ENCODE assay signal across 14 cellular contexts in the genomic region with DNA sequence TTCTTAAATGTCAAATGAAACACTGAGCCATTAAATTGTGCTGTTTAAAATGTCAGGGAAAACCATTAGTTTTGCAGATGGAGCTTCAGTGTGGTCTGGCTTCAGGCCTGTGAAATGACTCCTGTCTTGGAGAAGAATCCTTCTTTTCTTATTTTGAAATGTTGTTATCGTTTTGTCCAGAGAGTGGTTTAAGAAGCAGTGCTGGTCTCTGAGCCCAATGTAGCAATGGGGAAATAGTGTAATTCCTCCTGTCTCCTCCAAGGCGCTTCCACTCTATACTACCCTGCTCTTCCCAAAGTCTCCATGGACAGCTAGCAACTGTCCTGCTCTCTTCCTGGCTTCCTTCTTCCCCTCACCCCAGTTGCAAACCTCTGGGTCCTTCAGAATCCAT.
A peak's percentile ranks its signal among the peaks of the same experiment; 100 is the strongest.
DNase-seq lines count a peak whose midpoint lies in the region; ATAC-seq, FAIRE-seq and TF ChIP-seq lines count a peak whose summit lies in the region.
"Had no signal": no experiment of that assay in that cellular context is flagged by ENCODE, and none has a peak within 500 bp of the region (broad histone marks: within the 10 kb centered on the region; RNA-seq: fewer than 3 reads in every experiment).

No MANE protein-coding gene starts in this region.

- no peaks in the 10 kb centered on the region for H3K9me3 ChIP-seq in A549
- H3K9me3 ChIP-seq in Karpas-422 (ENCODE audit: low read length), result no peaks in the 10 kb centered on the region
- H3K9me3 ChIP-seq in muscle layer of duodenum (ENCODE audit: control insufficient read depth in 1 of 2, low read length in 2 of 2), result no peaks in the 10 kb centered on the region
- H3K9me3 ChIP-seq: upper lobe of right lung had no signal

- H3K4me3 Mint-ChIP-seq in chondrocyte (ENCODE audit: unreplicated experiment), result no peak overlapping the region

- no peaks in the 10 kb centered on the region for H3K36me3 Mint-ChIP-seq in chondrocyte (ENCODE audit: low read depth)

- H3K36me3 ChIP-seq in Karpas-422 (ENCODE audit: insufficient read depth, low read length), result no peaks in the 10 kb centered on the region
- peaks cover 0 to 4% of the 10 kb centered on the region in 2 donors for H3K36me3 ChIP-seq in muscle layer of duodenum (ENCODE audit: control insufficient read depth in 1 of 2, insufficient read depth in 2 of 2, low read length in 2 of 2)
- H3K36me3 ChIP-seq: HAP-1, upper lobe of right lung had no signal

- TF ChIP-seq CTCF in A549 (IDR thresholded peaks at IDR 0.05) (no peak), chondrocyte (IDR thresholded peaks at IDR 0.05) (no peak), RWPE1 (conservative IDR thresholded peaks at IDR 0.05; ENCODE audit: low read depth) (no peak)

- no peaks in the 10 kb centered on the region for H3K27me3 ChIP-seq in Karpas-422 (ENCODE audit: low read length)
- no peaks in the 10 kb centered on the region for H3K27me3 ChIP-seq in muscle layer of duodenum (ENCODE audit: low read depth, low read length)
- H3K27me3 ChIP-seq: upper lobe of right lung had no signal

- FAIRE-seq in A549 (lab: Jason Lieb, UNC), result no peak

- H3K79me2 ChIP-seq in Karpas-422 (ENCODE audit: low read length), result no peaks in the 10 kb centered on the region

- CTCF ChIA-PET in A549 (lab: Yijun Ruan, JAX), result interaction anchor here (1.2 to 13.0 kb wide), 3 partner anchors 9 to 65 kb away, joined by 3 to 85 read pairs (median 6); no protein-coding TSS in a partner anchor
- CTCF ChIA-PET in RWPE1 (lab: Yijun Ruan, JAX), result no interaction called here

- POLR2A ChIA-PET in A549 (lab: Yijun Ruan, JAX) (interaction anchor here (0.7 kb wide), 1 partner anchor 68 kb away, joined by 3 read pairs; no protein-coding TSS in a partner anchor), RWPE1 (lab: Yijun Ruan, JAX; ENCODE audit: low non-redundant PET) (no interaction called here)

- H3K9me3 Mint-ChIP-seq in chondrocyte (ENCODE audit: low read depth), result no peaks in the 10 kb centered on the region

- peaks cover 42% of the 10 kb centered on the region for H3K4me1 Mint-ChIP-seq in chondrocyte (ENCODE audit: low read depth)

- peaks cover 45% of the 10 kb centered on the region for H3K4me1 ChIP-seq in A549
- H3K4me1 ChIP-seq in Karpas-422 (ENCODE audit: low read length), result peaks cover 73% of the 10 kb centered on the region
- peaks cover 23 to 24% of the 10 kb centered on the region in 2 donors for H3K4me1 ChIP-seq in muscle layer of duodenum (ENCODE audit: control insufficient read depth in 1 of 2, insufficient read depth in 2 of 2, low read length in 2 of 2)
- H3K4me1 ChIP-seq: HAP-1 had no signal

- no peak overlapping the region for H3K4me3 ChIP-seq in A549
- peak overlapping the region; percentile 33; the same call in 1 of the 2 replicates for H3K4me3 ChIP-seq in Karpas-422 (ENCODE audit: low read length)
- no peak overlapping the region for H3K4me3 ChIP-seq in muscle layer of duodenum (ENCODE audit: low read depth in 1 of 2, low read length in 2 of 2)
- H3K4me3 ChIP-seq: HAP-1, upper lobe of right lung had no signal

- peak; percentile 40 to 62; a peak in 4 of 6 replicates for ATAC-seq in A549
- ATAC-seq: upper lobe of right lung had no signal

- TF ChIP-seq POLR2A in A549 (IDR thresholded peaks at IDR 0.05; ENCODE audit: low read length), result no peak

- TF ChIP-seq EP300 in A549 (IDR thresholded peaks at IDR 0.05), result no peak

- no peaks in the 10 kb centered on the region for H3K27me3 Mint-ChIP-seq in chondrocyte (ENCODE audit: low read depth)

- H3K9ac ChIP-seq in Karpas-422 (ENCODE audit: low read length), result peak overlapping the region; percentile 29; the same call in 1 of the 2 replicates

- H3K27ac Mint-ChIP-seq in chondrocyte (ENCODE audit: unreplicated experiment), result peak overlapping the region; percentile 96

- H3K4me2 ChIP-seq in A549 (no peak overlapping the region), Karpas-422 (ENCODE audit: low read depth, low read length, poor library complexity, severe bottlenecking) (peak overlapping the region; percentile 59)

- H2AFZ ChIP-seq in Karpas-422 (ENCODE audit: low read length), result peak overlapping the region; percentile 69; the same call in 1 of the 2 replicates

- peak overlapping the region; percentile 66 to 75; a peak in 4 of 6 replicates for H3K27ac ChIP-seq in A549
- peak overlapping the region; percentile 68 for H3K27ac ChIP-seq in Karpas-422 (ENCODE audit: low read length)
- H3K27ac ChIP-seq in muscle layer of duodenum (ENCODE audit: low read length), result peak overlapping the region; percentile 82
- no peak overlapping the region for H3K27ac ChIP-seq in RWPE1
- H3K27ac ChIP-seq: upper lobe of right lung had no signal

- 92% methylated on average over 2 of the region's 2 CpGs for WGBS in A549 (ENCODE audit: missing lambda C conversion rate)

- no peaks in the 10 kb centered on the region for H3K9me2 ChIP-seq in Karpas-422 (replicated peaks; ENCODE audit: insufficient read depth, low read length)

- DNase-seq in A549 (ENCODE audit: low read depth in 1 of 2, low spot score in 1 of 2), result no peak
- DNase-seq in Karpas-422, result no peak
- no peak for DNase-seq in chondrocyte (ENCODE audit: low spot score)
- DNase-seq in NAMALWA (ENCODE audit: low spot score), result no peak
- DNase-seq in SK-N-DZ (ENCODE audit: low spot score), result no peak
- DNase-seq in NCI-H82 (lab: John Stamatoyannopoulos, UW), result no peak
- no peak for DNase-seq in RWPE1 (ENCODE audit: low spot score)
- DNase-seq: ACHN; activated CD8-positive, alpha-beta memory T cell treated with anti-CD3 and anti-CD28 coated beads, Interleukin-2, amount 50 U/mL, for 48 hours; NCI-H1048; SIG-M5; upper lobe of right lung had no signal

- no peak for TF ChIP-seq RAD21 in A549 (conservative IDR thresholded peaks at IDR 0.05 in 1 of 2, IDR thresholded peaks at IDR 0.05 in 1 of 2)

- no peaks in the 10 kb centered on the region for H4K20me1 ChIP-seq in Karpas-422 (ENCODE audit: insufficient read depth, low read depth, low read length)

TF ChIP-seq in A549, 52 proteins besides CTCF, POLR2A, EP300 and RAD21 (continues in another document):
- no peak for TF ChIP-seq CHD4 (IDR thresholded peaks at IDR 0.05; ENCODE audit: borderline replicate concordance)
- no peak for TF ChIP-seq NPAS2 (CRISPR knock-in tag; IDR thresholded peaks at IDR 0.05; ENCODE audit: borderline replicate concordance)
- TF ChIP-seq, protein P1, sequence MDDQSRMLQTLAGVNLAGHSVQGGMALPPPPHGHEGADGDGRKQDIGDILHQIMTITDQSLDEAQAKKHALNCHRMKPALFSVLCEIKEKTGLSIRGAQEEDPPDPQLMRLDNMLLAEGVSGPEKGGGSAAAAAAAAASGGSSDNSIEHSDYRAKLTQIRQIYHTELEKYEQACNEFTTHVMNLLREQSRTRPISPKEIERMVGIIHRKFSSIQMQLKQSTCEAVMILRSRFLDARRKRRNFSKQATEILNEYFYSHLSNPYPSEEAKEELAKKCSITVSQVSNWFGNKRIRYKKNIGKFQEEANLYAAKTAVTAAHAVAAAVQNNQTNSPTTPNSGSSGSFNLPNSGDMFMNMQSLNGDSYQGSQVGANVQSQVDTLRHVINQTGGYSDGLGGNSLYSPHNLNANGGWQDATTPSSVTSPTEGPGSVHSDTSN (IDR thresholded peaks at IDR 0.05), result no peak
- no peak for TF ChIP-seq CBX8 (IDR thresholded peaks at IDR 0.05)
- no peak for TF ChIP-seq HDAC2 (IDR thresholded peaks at IDR 0.05)
- TF ChIP-seq HOXB5 (CRISPR knock-in tag; IDR thresholded peaks at IDR 0.05), result no peak
- TF ChIP-seq TFCP2L1 (CRISPR knock-in tag; IDR thresholded peaks at IDR 0.05), result no peak
- TF ChIP-seq MAZ (IDR thresholded peaks at IDR 0.05; ENCODE audit: borderline replicate concordance, low read depth, low read length), result no peak
- no peak for TF ChIP-seq ZC3H11A (IDR thresholded peaks at IDR 0.05)
- no peak for TF ChIP-seq FOSL2 (IDR thresholded peaks at IDR 0.05)
- TF ChIP-seq FOSL2 (CRISPR knock-in tag; IDR thresholded peaks at IDR 0.05), result no peak
- TF ChIP-seq FOXS1 (CRISPR knock-in tag; IDR thresholded peaks at IDR 0.05), result no peak
- TF ChIP-seq, protein P2, sequence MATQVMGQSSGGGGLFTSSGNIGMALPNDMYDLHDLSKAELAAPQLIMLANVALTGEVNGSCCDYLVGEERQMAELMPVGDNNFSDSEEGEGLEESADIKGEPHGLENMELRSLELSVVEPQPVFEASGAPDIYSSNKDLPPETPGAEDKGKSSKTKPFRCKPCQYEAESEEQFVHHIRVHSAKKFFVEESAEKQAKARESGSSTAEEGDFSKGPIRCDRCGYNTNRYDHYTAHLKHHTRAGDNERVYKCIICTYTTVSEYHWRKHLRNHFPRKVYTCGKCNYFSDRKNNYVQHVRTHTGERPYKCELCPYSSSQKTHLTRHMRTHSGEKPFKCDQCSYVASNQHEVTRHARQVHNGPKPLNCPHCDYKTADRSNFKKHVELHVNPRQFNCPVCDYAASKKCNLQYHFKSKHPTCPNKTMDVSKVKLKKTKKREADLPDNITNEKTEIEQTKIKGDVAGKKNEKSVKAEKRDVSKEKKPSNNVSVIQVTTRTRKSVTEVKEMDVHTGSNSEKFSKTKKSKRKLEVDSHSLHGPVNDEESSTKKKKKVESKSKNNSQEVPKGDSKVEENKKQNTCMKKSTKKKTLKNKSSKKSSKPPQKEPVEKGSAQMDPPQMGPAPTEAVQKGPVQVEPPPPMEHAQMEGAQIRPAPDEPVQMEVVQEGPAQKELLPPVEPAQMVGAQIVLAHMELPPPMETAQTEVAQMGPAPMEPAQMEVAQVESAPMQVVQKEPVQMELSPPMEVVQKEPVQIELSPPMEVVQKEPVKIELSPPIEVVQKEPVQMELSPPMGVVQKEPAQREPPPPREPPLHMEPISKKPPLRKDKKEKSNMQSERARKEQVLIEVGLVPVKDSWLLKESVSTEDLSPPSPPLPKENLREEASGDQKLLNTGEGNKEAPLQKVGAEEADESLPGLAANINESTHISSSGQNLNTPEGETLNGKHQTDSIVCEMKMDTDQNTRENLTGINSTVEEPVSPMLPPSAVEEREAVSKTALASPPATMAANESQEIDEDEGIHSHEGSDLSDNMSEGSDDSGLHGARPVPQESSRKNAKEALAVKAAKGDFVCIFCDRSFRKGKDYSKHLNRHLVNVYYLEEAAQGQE (IDR thresholded peaks at IDR 0.05), result no peak
- TF ChIP-seq, protein P3, sequence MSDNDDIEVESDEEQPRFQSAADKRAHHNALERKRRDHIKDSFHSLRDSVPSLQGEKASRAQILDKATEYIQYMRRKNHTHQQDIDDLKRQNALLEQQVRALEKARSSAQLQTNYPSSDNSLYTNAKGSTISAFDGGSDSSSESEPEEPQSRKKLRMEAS (IDR thresholded peaks at IDR 0.05), result no peak
- no peak for TF ChIP-seq RCOR1 (IDR thresholded peaks at IDR 0.05; ENCODE audit: low read depth, low read length)
- no peak for TF ChIP-seq GATA3 (IDR thresholded peaks at IDR 0.05; ENCODE audit: borderline replicate concordance)
- TF ChIP-seq, protein P4, sequence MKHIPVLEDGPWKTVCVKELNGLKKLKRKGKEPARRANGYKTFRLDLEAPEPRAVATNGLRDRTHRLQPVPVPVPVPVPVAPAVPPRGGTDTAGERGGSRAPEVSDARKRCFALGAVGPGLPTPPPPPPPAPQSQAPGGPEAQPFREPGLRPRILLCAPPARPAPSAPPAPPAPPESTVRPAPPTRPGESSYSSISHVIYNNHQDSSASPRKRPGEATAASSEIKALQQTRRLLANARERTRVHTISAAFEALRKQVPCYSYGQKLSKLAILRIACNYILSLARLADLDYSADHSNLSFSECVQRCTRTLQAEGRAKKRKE (CRISPR knock-in tag; IDR thresholded peaks at IDR 0.05; ENCODE audit: low read depth), result no peak
